1 cellular context compared by ENCODE assay signal in the genomic region with DNA sequence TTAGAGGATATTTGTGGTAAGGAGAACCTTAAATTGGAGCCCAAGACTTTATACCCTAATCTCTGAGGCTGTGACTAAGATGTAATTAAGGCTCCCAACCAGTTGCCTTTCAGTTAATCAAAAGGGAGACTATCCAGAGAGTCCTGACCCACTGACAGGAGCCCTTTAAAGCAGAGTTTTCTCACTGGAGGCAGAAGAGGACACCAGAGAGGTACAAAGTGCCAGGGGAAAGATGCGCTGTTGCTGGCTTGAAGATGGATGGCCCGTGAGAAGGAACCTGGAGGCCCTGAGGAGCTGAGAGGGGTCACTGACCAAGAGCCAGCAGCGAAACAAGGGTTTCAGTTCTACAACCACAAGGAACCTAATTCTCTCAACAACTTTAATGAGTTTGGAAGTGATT.
TF ChIP-seq lines count a peak whose summit lies in the region.

No MANE protein-coding gene starts in this region.

TF ChIP-seq in WTC11, 78 proteins besides CTCF, POLR2A, EP300 and RAD21 (continued from another document):
- TF ChIP-seq, protein P1, sequence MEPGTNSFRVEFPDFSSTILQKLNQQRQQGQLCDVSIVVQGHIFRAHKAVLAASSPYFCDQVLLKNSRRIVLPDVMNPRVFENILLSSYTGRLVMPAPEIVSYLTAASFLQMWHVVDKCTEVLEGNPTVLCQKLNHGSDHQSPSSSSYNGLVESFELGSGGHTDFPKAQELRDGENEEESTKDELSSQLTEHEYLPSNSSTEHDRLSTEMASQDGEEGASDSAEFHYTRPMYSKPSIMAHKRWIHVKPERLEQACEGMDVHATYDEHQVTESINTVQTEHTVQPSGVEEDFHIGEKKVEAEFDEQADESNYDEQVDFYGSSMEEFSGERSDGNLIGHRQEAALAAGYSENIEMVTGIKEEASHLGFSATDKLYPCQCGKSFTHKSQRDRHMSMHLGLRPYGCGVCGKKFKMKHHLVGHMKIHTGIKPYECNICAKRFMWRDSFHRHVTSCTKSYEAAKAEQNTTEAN (CRISPR knock-in tag; IDR thresholded peaks at IDR 0.05) = no peak
- TF ChIP-seq RORB (CRISPR knock-in tag; IDR thresholded peaks at IDR 0.05) (no peak), ZNF263 (CRISPR knock-in tag; IDR thresholded peaks at IDR 0.05; ENCODE audit: low read depth) (no peak), ZNF121 (CRISPR knock-in tag; IDR thresholded peaks at IDR 0.05) (no peak), PRRX2 (CRISPR knock-in tag; IDR thresholded peaks at IDR 0.05) (no peak)
